Comparison of ENCODE assay signal across 28 cellular contexts in genomic region chr1:241733899-241734298, GRCh38.
"Had no signal": no experiment of that assay in that cellular context is flagged by ENCODE, and none has a peak within 500 bp of the region (broad histone marks: within the 10 kb centered on the region; RNA-seq: fewer than 3 reads in every experiment).

No MANE protein-coding gene starts in this region.

- H3K9me3 ChIP-seq: colonic mucosa, esophagus squamous epithelium, gastrocnemius medialis, heart right ventricle, left lung, lower lobe of right lung, mucosa of descending colon had no signal

- ATAC-seq: effector memory CD8-positive, alpha-beta T cell; esophagus mucosa; gastrocnemius medialis; heart right ventricle; left cardiac atrium; left lung; left ventricle myocardium superior; lower lobe of right lung; mucosa of descending colon had no signal

- FAIRE-seq: endometrium, islet of Langerhans, keratinocyte had no signal

- H3K4me1 Mint-ChIP-seq: mesothelial cell of epicardium, naive B cell had no signal

- H3K27ac Mint-ChIP-seq: dendritic cell treated with granulocyte-macrophage colony-stimulating factor and Interleukin-4, amounts not matched to agents 40 ng/mL and 50 ng/mL, for 4 days; effector memory CD8-positive, alpha-beta T cell; endodermal cell; mesothelial cell of epicardium had no signal

- H3K27me3 ChIP-seq: colonic mucosa, esophagus squamous epithelium, gastrocnemius medialis, left lung had no signal

- H3K4me1 ChIP-seq: colonic mucosa, esophagus squamous epithelium, gastrocnemius medialis, heart right ventricle, left lung, lower lobe of right lung had no signal

- H3K4me3 Mint-ChIP-seq: dendritic cell treated with granulocyte-macrophage colony-stimulating factor and Interleukin-4, amounts not matched to agents 40 ng/mL and 50 ng/mL, for 4 days; effector memory CD8-positive, alpha-beta T cell; endodermal cell; mesothelial cell of epicardium; naive B cell had no signal

- H3K9me3 Mint-ChIP-seq: dendritic cell treated with granulocyte-macrophage colony-stimulating factor and Interleukin-4, amounts not matched to agents 40 ng/mL and 50 ng/mL, for 4 days; effector memory CD8-positive, alpha-beta T cell; endodermal cell had no signal

- H3K27ac ChIP-seq: colonic mucosa, epithelial cell of prostate, esophagus squamous epithelium, gastrocnemius medialis, heart right ventricle, left lung, lower lobe of right lung had no signal

- H3K36me3 ChIP-seq: colonic mucosa, esophagus squamous epithelium, gastrocnemius medialis, heart right ventricle, left lung, lower lobe of right lung had no signal

- DNase-seq: colonic mucosa; cortex of kidney; effector CD8-positive, alpha-beta T cell; effector memory CD8-positive, alpha-beta T cell; endodermal cell; erythroblast; esophagus squamous epithelium; foreskin fibroblast; foreskin melanocyte; gastrocnemius medialis; glutamatergic neuron; head of caudate nucleus; heart right ventricle; hippocampal formation; left cardiac atrium; left lung; left ventricle myocardium superior; lower lobe of right lung; mesenchymal stem cell; mucosa of descending colon; naive B cell had no signal

- H3K4me3 ChIP-seq: colonic mucosa, esophagus squamous epithelium, gastrocnemius medialis, heart right ventricle, left lung, lower lobe of right lung, mucosa of descending colon had no signal

- H3K36me3 Mint-ChIP-seq: mesothelial cell of epicardium, naive B cell had no signal
